In the genomic region with DNA sequence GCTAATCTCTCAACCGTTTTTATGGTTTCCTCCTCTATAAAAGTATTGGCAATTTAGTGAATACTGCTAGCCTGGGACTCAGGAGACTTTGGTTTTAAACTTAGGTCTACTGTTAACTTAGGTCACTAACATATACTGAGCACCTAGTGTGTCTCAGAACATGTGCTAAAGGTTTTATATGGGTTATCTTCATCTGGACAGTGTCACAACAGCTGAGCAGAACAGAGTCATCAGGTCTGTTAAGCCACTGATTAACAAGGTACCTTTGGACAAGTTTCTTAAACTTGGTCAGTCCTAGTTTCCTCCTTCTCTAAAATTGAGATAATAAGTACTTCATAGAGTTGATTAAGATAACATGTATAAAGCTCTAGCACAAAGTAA, we compare ENCODE assay signal across 13 cellular contexts. TPM values are rescaled to one million over a fixed set of nuclear protein-coding genes. Genes with fewer than 3 reads are reported as not detected.
DNase-seq lines count a peak whose midpoint lies in the region; ATAC-seq and TF ChIP-seq lines count a peak whose summit lies in the region.
"Had no signal": no experiment of that assay in that cellular context is flagged by ENCODE, and none has a peak within 500 bp of the region (broad histone marks: within the 10 kb centered on the region; RNA-seq: fewer than 3 reads in every experiment).

No MANE protein-coding gene starts in this region.

- WGBS in GM23248 (ENCODE audit: low coverage in 1 of 2, low lambda C conversion rate in 2 of 2, missing lambda C conversion rate in 2 of 2), 2 experiments: 95 to 96% methylated on average over 1 of the region's 1 CpG

- no peaks in the 10 kb centered on the region for H3K9me3 Mint-ChIP-seq in Caco-2 (ENCODE audit: unreplicated experiment)
- H3K9me3 Mint-ChIP-seq: activated naive CD4-positive, alpha-beta T cell treated with anti-CD3 and anti-CD28 coated beads for 36 hours; central memory CD8-positive, alpha-beta T cell had no signal

- H3K9me2 ChIP-seq in GM23248 (ENCODE audit: insufficient read depth): no peaks in the 10 kb centered on the region

- peak overlapping the region in 1 of 2 donors; percentile 3 for H3K9ac ChIP-seq in mucosa of rectum (ENCODE audit: low read depth in 1 of 2, low read length in 2 of 2)
- H3K9ac ChIP-seq in GM23248: no peak overlapping the region

- POLR2A ChIA-PET in Caco-2 (lab: Charles Lee): no interaction called here

- H3K4me1 Mint-ChIP-seq in Caco-2 (ENCODE audit: low read depth, unreplicated experiment): peaks cover 6% of the 10 kb centered on the region

- ATAC-seq in GM19324 (IDR thresholded peaks at IDR 0.05; ENCODE audit: low FRiP score, unreplicated experiment) (peak; percentile 27), HG02610 (IDR thresholded peaks at IDR 0.05; ENCODE audit: unreplicated experiment) (peak; percentile 23), HG03439 (IDR thresholded peaks at IDR 0.05; ENCODE audit: unreplicated experiment) (peak; percentile 10)

- no peaks in the 10 kb centered on the region for H3K27me3 Mint-ChIP-seq in Caco-2 (ENCODE audit: insufficient read depth, unreplicated experiment)
- H3K27me3 Mint-ChIP-seq: activated CD4-positive, alpha-beta T cell treated with anti-CD3 and anti-CD28 coated beads for 36 hours; central memory CD8-positive, alpha-beta T cell had no signal

- H3F3A ChIP-seq in GM23248 (ENCODE audit: insufficient read depth): peaks cover 18% of the 10 kb centered on the region

- H3K27ac Mint-ChIP-seq in Caco-2 (ENCODE audit: unreplicated experiment): no peak overlapping the region
- H3K27ac Mint-ChIP-seq: activated CD4-positive, alpha-beta T cell treated with anti-CD3 and anti-CD28 coated beads for 36 hours; activated naive CD4-positive, alpha-beta T cell treated with anti-CD3 and anti-CD28 coated beads for 36 hours had no signal

- H3K4me1 ChIP-seq in mucosa of rectum (ENCODE audit: control insufficient read depth in 2 of 2, insufficient read depth in 2 of 2, low read length in 2 of 2) (peaks cover 10 to 30% of the 10 kb centered on the region in 2 donors), Caco-2 (peaks cover 6% of the 10 kb centered on the region), GM23248 (ENCODE audit: insufficient read depth) (peaks cover 6% of the 10 kb centered on the region)

- peaks cover 26% of the 10 kb centered on the region for H3K36me3 Mint-ChIP-seq in Caco-2 (ENCODE audit: insufficient read depth, unreplicated experiment)

- no peak overlapping the region for H3K4me2 ChIP-seq in GM23248 (ENCODE audit: unreplicated experiment)

- no peaks in the 10 kb centered on the region for H3K27me3 ChIP-seq in mucosa of rectum (ENCODE audit: control insufficient read depth in 2 of 2, insufficient read depth in 2 of 2, low read length in 2 of 2)
- no peaks in the 10 kb centered on the region for H3K27me3 ChIP-seq in Caco-2 (replicated peaks; ENCODE audit: control insufficient read depth, insufficient read depth, low read length)
- H3K27me3 ChIP-seq in GM23248 (replicated peaks; ENCODE audit: insufficient read depth): no peaks in the 10 kb centered on the region

- H3K27ac ChIP-seq in mucosa of rectum (ENCODE audit: low read depth in 2 of 2, low read length in 2 of 2): peak overlapping the region; percentile 79 to 85
- no peak overlapping the region for H3K27ac ChIP-seq in GM23248

- no peak overlapping the region for H3K4me3 ChIP-seq in mucosa of rectum (ENCODE audit: low read length in 2 of 2)
- H3K4me3 ChIP-seq in Caco-2 (ENCODE audit: low read depth, low read length): no peak overlapping the region
- no peak overlapping the region for H3K4me3 ChIP-seq in GM23248

- DNase-seq in Caco-2: no peak
- DNase-seq in GM23248: no peak
- DNase-seq in stimulated activated CD4-positive, alpha-beta T cell treated with anti-CD3 and anti-CD28 coated beads, Interleukin-4, amount 100 ng/mL, for 4 hours: no peak
- DNase-seq: activated CD4-positive, alpha-beta T cell treated with anti-CD3 and anti-CD28 coated beads for 36 hours; activated naive CD4-positive, alpha-beta T cell treated with anti-CD3 and anti-CD28 coated beads for 36 hours; Calu3; NCI-H446 treated with DMSO at 0.1 percent for 48 hours; SIG-M5 had no signal

- TF ChIP-seq CTCF in Caco-2 (IDR thresholded peaks at IDR 0.05; ENCODE audit: insufficient read depth in 1 of 2, low read depth in 1 of 2, low read length in 1 of 2, severe bottlenecking in 1 of 2, unreplicated experiment in 1 of 2): no peak

- BruUV-seq in Caco-2 (replicated peaks; lab: Mats Ljungman, UMichigan): no TSS peak

- intact Hi-C loops in Caco-2 (cut with micrococcal nuclease; ENCODE audit: unreplicated experiment): loop anchor here (1.0 to 10.0 kb wide), 4 partner anchors 176 to 430 kb away; no protein-coding TSS in a partner anchor

- H3K36me3 ChIP-seq in mucosa of rectum (ENCODE audit: control insufficient read depth in 2 of 2, insufficient read depth in 2 of 2, low read length in 2 of 2) (no peaks in the 10 kb centered on the region), Caco-2 (ENCODE audit: control insufficient read depth, insufficient read depth, low read length) (no peaks in the 10 kb centered on the region; the same call in 1 of the 2 replicates), GM23248 (ENCODE audit: low read depth) (no peaks in the 10 kb centered on the region)

- peaks cover 42% of the 10 kb centered on the region for H3K79me2 ChIP-seq in GM23248 (ENCODE audit: insufficient read depth)

- H2AFZ ChIP-seq in GM23248: no peak overlapping the region

- no peak overlapping the region for H3K4me3 Mint-ChIP-seq in Caco-2 (ENCODE audit: unreplicated experiment)
- H3K4me3 Mint-ChIP-seq: activated CD4-positive, alpha-beta T cell treated with anti-CD3 and anti-CD28 coated beads for 36 hours; activated naive CD4-positive, alpha-beta T cell treated with anti-CD3 and anti-CD28 coated beads for 36 hours; central memory CD8-positive, alpha-beta T cell had no signal

- H3K9me3 ChIP-seq in mucosa of rectum (ENCODE audit: control insufficient read depth in 2 of 2, low read length in 2 of 2): no peaks in the 10 kb centered on the region
- no peaks in the 10 kb centered on the region for H3K9me3 ChIP-seq in Caco-2
- no peaks in the 10 kb centered on the region for H3K9me3 ChIP-seq in GM23248 (ENCODE audit: low read depth)

- in situ Hi-C loops in GM23248 (cut with MboI): loop anchor here (5.0 kb wide), 1 partner anchor 184 kb away; no protein-coding TSS in a partner anchor

- H4K20me1 ChIP-seq in GM23248 (ENCODE audit: insufficient read depth): no peaks in the 10 kb centered on the region

- CTCF ChIA-PET in Caco-2 (lab: Charles Lee): interaction anchor here (1.3 to 3.6 kb wide), 3 partner anchors 9 to 180 kb away, joined by 6 to 46 read pairs (median 6); no protein-coding TSS in a partner anchor

RNA-seq across cellular contexts. Expression of a gene that starts 30.6 kb away (rescaled TPM):
- total RNA-seq in Caco-2 (2022): 149 and 175 TPM in 2 replicates
- 40.2 and 42.9 TPM in 2 replicates for total RNA-seq in GM23248 (2014; rRNA removed; shearing (Covaris generic))
- 36.5 and 36.7 TPM in 2 replicates for polyA plus RNA-seq in GM23248 (2016; fragmentation: Nextera tagmentation; extraction: Ambion mirVana)

RNA-seq across cellular contexts. Expression of a gene that starts 38.4 kb away (rescaled TPM):
- 0.39 TPM in 1 of 2 replicates, not detected in the other for total RNA-seq in Caco-2 (2022)
- not detected in 2 replicates for total RNA-seq in GM23248 (2014; rRNA removed; shearing (Covaris generic))
- polyA plus RNA-seq in GM23248 (2016; fragmentation: Nextera tagmentation; extraction: Ambion mirVana): not detected in 2 replicates
- total RNA-seq: activated CD4-positive, alpha-beta T cell treated with anti-CD3 and anti-CD28 coated beads for 36 hours; activated naive CD4-positive, alpha-beta T cell treated with anti-CD3 and anti-CD28 coated beads for 36 hours; Calu3 had no signal

RNA-seq across cellular contexts. Expression of a gene that starts 56.4 kb away (rescaled TPM):
- total RNA-seq in Caco-2 (2022): not detected in 2 replicates
- not detected in 2 replicates for total RNA-seq in GM23248 (2014; rRNA removed; shearing (Covaris generic))
- polyA plus RNA-seq in GM23248 (2016; fragmentation: Nextera tagmentation; extraction: Ambion mirVana): not detected in 2 replicates
- total RNA-seq: activated CD4-positive, alpha-beta T cell treated with anti-CD3 and anti-CD28 coated beads for 36 hours; activated naive CD4-positive, alpha-beta T cell treated with anti-CD3 and anti-CD28 coated beads for 36 hours; Calu3 had no signal
